In the genomic region with DNA sequence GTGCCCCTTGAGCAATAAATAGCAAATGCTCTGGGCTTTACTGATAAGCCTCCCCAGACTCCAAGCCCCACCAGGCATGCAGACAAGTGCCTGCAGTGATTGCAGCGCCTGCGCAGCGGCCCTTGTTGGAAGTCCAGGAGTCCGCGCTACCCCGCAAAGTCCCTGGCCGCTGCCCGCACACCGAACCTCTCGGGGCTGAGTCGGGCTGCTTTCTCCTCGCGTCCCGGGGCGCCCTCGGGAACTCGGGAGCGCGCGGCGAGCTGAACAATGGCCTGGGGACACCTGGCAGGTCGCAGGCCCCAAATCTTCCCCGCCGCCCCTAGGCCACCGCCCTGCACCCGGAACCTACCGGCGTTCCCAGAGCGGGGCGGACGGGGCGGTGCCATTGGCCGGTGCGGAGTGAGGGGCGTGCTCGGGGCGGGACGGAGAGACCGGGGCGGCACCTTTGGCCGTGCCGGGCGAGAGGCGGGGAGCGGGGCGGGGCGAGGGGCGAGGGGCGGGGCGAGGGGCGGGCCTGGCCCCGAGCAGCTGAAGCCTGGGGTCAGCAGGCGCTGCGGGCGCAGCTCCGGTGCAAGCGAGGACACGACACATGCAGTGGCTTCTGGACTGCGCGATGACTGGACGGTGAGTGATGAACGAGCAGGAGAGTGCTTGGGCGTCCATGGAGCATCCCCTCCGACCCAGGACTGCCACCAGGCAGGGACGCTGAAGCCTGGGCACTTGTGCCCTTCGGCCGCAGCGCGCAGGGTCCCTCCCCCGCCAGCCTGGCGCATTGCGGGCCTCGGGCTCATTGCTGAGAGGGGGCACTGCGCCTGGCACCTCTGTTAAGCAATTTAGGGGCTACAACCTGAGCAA, we compare ENCODE assay signal across 8 cellular contexts. TPM values are rescaled to one million over a fixed set of nuclear protein-coding genes. Genes with fewer than 3 reads are reported as not detected.
A peak's percentile ranks its signal among the peaks of the same experiment; 100 is the strongest.
DNase-seq lines count a peak whose midpoint lies in the region; ATAC-seq, FAIRE-seq and TF ChIP-seq lines count a peak whose summit lies in the region.

A gene with protein sequence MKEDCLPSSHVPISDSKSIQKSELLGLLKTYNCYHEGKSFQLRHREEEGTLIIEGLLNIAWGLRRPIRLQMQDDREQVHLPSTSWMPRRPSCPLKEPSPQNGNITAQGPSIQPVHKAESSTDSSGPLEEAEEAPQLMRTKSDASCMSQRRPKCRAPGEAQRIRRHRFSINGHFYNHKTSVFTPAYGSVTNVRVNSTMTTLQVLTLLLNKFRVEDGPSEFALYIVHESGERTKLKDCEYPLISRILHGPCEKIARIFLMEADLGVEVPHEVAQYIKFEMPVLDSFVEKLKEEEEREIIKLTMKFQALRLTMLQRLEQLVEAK (plus strand): TSS at position 560 of the 855 bp plus-strand sequence. CDS start 10,401 bp downstream, outside the sequence.

- peak within 1 kb of the TSS; percentile 69 to 83 for H3K4me3 ChIP-seq in right atrium auricular region
- peak within 1 kb of the TSS; percentile 61 to 71 for H3K4me3 ChIP-seq in uterus

- TF ChIP-seq CTCF in right atrium auricular region (IDR thresholded peaks at IDR 0.05), result no peak
- peak in 1 of 4 experiments; percentile 32 for TF ChIP-seq CTCF in uterus (IDR thresholded peaks at IDR 0.05)

- H3K27me3 Mint-ChIP-seq in T-helper 1 cell treated with Interleukin-12 subunit alpha and Interleukin-12 subunit beta and Interleukin-4 antibody, amounts not matched to agents 30 μg/mL and 1 μg/mL, for 36 hours (ENCODE audit: low read depth), result no peaks in the 10 kb centered on the region

- peak; percentile 97 for DNase-seq in GM12891 (ENCODE audit: insufficient read length, low spot score)
- peak; percentile 67 for DNase-seq in NCI-H1092 treated with DMSO at 0.1 percent for 48 hours (lab: John Stamatoyannopoulos, UW)
- peak; percentile 30 to 98 (median 85) for DNase-seq in amygdala (lab: John Stamatoyannopoulos, UW)
- DNase-seq in right atrium auricular region (ENCODE audit: low spot score), result peak; percentile 93
- peak; percentile 91 for DNase-seq in putamen (ENCODE audit: low spot score)
- peak; percentile 91 to 92 for DNase-seq in uterus

- TF ChIP-seq POLR2A in GM12891 (IDR thresholded peaks at IDR 0.05; ENCODE audit: low read depth, low read length) (peak; percentile 74), uterus (IDR thresholded peaks at IDR 0.05) (peak; percentile 53 to 85)

- intact Hi-C loops in uterus (cut with DNase I; ENCODE audit: low total_unique reads), result no loop called here

- peak within 1 kb of the TSS; percentile 80 for H3K4me3 Mint-ChIP-seq in T-helper 1 cell treated with Interleukin-12 subunit alpha and Interleukin-12 subunit beta and Interleukin-4 antibody, amounts not matched to agents 30 μg/mL and 1 μg/mL, for 36 hours

- no peaks in the 10 kb centered on the region for H3K9me3 ChIP-seq in right atrium auricular region
- no peaks in the 10 kb centered on the region for H3K9me3 ChIP-seq in uterus

- no peaks in the 10 kb centered on the region for H3K27me3 ChIP-seq in right atrium auricular region
- H3K27me3 ChIP-seq in uterus, result no peaks in the 10 kb centered on the region

- FAIRE-seq in GM12891 (lab: Jason Lieb, UNC), result peak; percentile 57

- no peaks in the 10 kb centered on the region for H3K9me3 Mint-ChIP-seq in T-helper 1 cell treated with Interleukin-12 subunit alpha and Interleukin-12 subunit beta and Interleukin-4 antibody, amounts not matched to agents 30 μg/mL and 1 μg/mL, for 36 hours

- H3K36me3 Mint-ChIP-seq in T-helper 1 cell treated with Interleukin-12 subunit alpha and Interleukin-12 subunit beta and Interleukin-4 antibody, amounts not matched to agents 30 μg/mL and 1 μg/mL, for 36 hours (ENCODE audit: low read depth), result peaks cover 12% of the 10 kb centered on the region

- peak within 1 kb of the TSS; percentile 26 for H3K27ac Mint-ChIP-seq in T-helper 1 cell treated with Interleukin-12 subunit alpha and Interleukin-12 subunit beta and Interleukin-4 antibody, amounts not matched to agents 30 μg/mL and 1 μg/mL, for 36 hours

- peak; percentile 97 for ATAC-seq in HG02610 (IDR thresholded peaks at IDR 0.05; ENCODE audit: unreplicated experiment)

- H3K27ac ChIP-seq in right atrium auricular region (peak within 1 kb of the TSS; percentile 94 to 96), uterus (peak within 1 kb of the TSS; percentile 75 to 86)

- H3K4me1 Mint-ChIP-seq in T-helper 1 cell treated with Interleukin-12 subunit alpha and Interleukin-12 subunit beta and Interleukin-4 antibody, amounts not matched to agents 30 μg/mL and 1 μg/mL, for 36 hours (ENCODE audit: low read depth), result peaks cover 19% of the 10 kb centered on the region

- peaks cover 0 to 70% of the 10 kb centered on the region in 2 donors for H3K4me1 ChIP-seq in right atrium auricular region
- peaks cover 0 to 8% of the 10 kb centered on the region in 2 donors for H3K4me1 ChIP-seq in uterus

- H3K36me3 ChIP-seq in right atrium auricular region (no peaks in the 10 kb centered on the region), uterus (no peaks in the 10 kb centered on the region)

TF ChIP-seq in GM12891, 5 proteins besides CTCF, POLR2A, EP300 and RAD21:
- TF ChIP-seq POLR2AphosphoS5 (IDR thresholded peaks at IDR 0.05; ENCODE audit: low read depth, low read length), result peak; percentile 69; the same call in 1 of the 2 replicates
- no peak for TF ChIP-seq SPI1 (IDR thresholded peaks at IDR 0.05; ENCODE audit: low read depth, low read length)
- TF ChIP-seq POU2F2 (IDR thresholded peaks at IDR 0.05; ENCODE audit: low read depth, low read length), result no peak
- no peak for TF ChIP-seq PAX5 (IDR thresholded peaks at IDR 0.05; ENCODE audit: insufficient read depth, low read length, severe bottlenecking)
- no peak for TF ChIP-seq TAF1 (IDR thresholded peaks at IDR 0.05; ENCODE audit: low read depth, low read length)

RNA-seq across cellular contexts. Expression of the gene that starts here (rescaled TPM):
- polyA plus RNA-seq in GM12891 (2012; ENCODE audit: low read depth, missing spikeins), result 41.3 TPM
- total RNA-seq in right atrium auricular region (10 to 100 TPM; 43.3 to 43.4 TPM), uterus (10 to 100 TPM in 1 of 4 donors, 1 to 10 TPM in 3; 6.1 to 26.5 (median 8.2) TPM)

Comparison
In these comparisons a context has a peak if more than half of its experiments do, and no peak if none do; other contexts are left out.
1. Peak in every context shown above with its lines: DNase-seq, ATAC-seq, H3K4me3 ChIP-seq and H3K27ac ChIP-seq.